ENCODE assay signal across 8 cellular contexts in genomic region chr9:111484564-111484878, GRCh38. TPM values are rescaled to one million over a fixed set of nuclear protein-coding genes. Genes with fewer than 3 reads are reported as not detected.
DNase-seq lines count a peak whose midpoint lies in the region; ATAC-seq lines count a peak whose summit lies in the region.

No MANE protein-coding gene starts in this region.

- H3K36me3 Mint-ChIP-seq in stimulated activated naive CD8-positive, alpha-beta T cell treated with anti-CD3 and anti-CD28 coated beads, Interleukin-15, Interleukin-2, amounts not matched to agents 100 ng/mL and 50 ng/mL, for 24 hours (ENCODE audit: low read depth) = peaks cover 13% of the 10 kb centered on the region
- peaks cover 3% of the 10 kb centered on the region for H3K36me3 Mint-ChIP-seq in activated CD4-positive, alpha-beta memory T cell treated with anti-CD3 and anti-CD28 coated beads for 36 hours

- H3K9me3 Mint-ChIP-seq in stimulated activated naive CD8-positive, alpha-beta T cell treated with anti-CD3 and anti-CD28 coated beads, Interleukin-15, Interleukin-2, amounts not matched to agents 100 ng/mL and 50 ng/mL, for 24 hours = no peaks in the 10 kb centered on the region
- no peaks in the 10 kb centered on the region for H3K9me3 Mint-ChIP-seq in activated CD4-positive, alpha-beta memory T cell treated with anti-CD3 and anti-CD28 coated beads for 36 hours
- no peaks in the 10 kb centered on the region for H3K9me3 Mint-ChIP-seq in stimulated activated naive CD8-positive, alpha-beta T cell treated with anti-CD3 and anti-CD28 coated beads, Interleukin-15, amount 100 ng/mL, for 72 hours

- H3K4me3 ChIP-seq in iPS-11a (ENCODE audit: low read depth, low read length) = peak overlapping the region; percentile 85

- H3K27me3 Mint-ChIP-seq in stimulated activated naive CD8-positive, alpha-beta T cell treated with anti-CD3 and anti-CD28 coated beads, Interleukin-15, Interleukin-2, amounts not matched to agents 100 ng/mL and 50 ng/mL, for 24 hours = peaks cover 6% of the 10 kb centered on the region
- no peaks in the 10 kb centered on the region for H3K27me3 Mint-ChIP-seq in activated CD4-positive, alpha-beta memory T cell treated with anti-CD3 and anti-CD28 coated beads for 36 hours
- peaks cover 11% of the 10 kb centered on the region for H3K27me3 Mint-ChIP-seq in stimulated activated naive CD8-positive, alpha-beta T cell treated with anti-CD3 and anti-CD28 coated beads, Interleukin-15, amount 100 ng/mL, for 72 hours

- peak overlapping the region; percentile 92 for H3K27ac Mint-ChIP-seq in stimulated activated naive CD8-positive, alpha-beta T cell treated with anti-CD3 and anti-CD28 coated beads, Interleukin-15, Interleukin-2, amounts not matched to agents 100 ng/mL and 50 ng/mL, for 24 hours
- peak overlapping the region; percentile 87 for H3K27ac Mint-ChIP-seq in activated CD4-positive, alpha-beta memory T cell treated with anti-CD3 and anti-CD28 coated beads for 36 hours
- H3K27ac Mint-ChIP-seq in stimulated activated naive CD8-positive, alpha-beta T cell treated with anti-CD3 and anti-CD28 coated beads, Interleukin-15, amount 100 ng/mL, for 72 hours = peak overlapping the region; percentile 88 to 93

- intact Hi-C loops in activated CD4-positive, alpha-beta memory T cell treated with anti-CD3 and anti-CD28 coated beads for 36 hours (cut with micrococcal nuclease) = loop anchor here (2.0 to 10.0 kb wide), 5 partner anchors 178 to 1510 kb away; partner anchors contain the start of genes TXN and UGCG

- POLR2A ChIA-PET in activated CD4-positive, alpha-beta memory T cell treated with anti-CD3 and anti-CD28 coated beads for 36 hours (lab: Charles Lee) = interaction anchor here (1.1 kb wide), 1 partner anchor 43 kb away, joined by 3 read pairs; no protein-coding TSS in a partner anchor

- peak overlapping the region; percentile 87 for H3K4me3 Mint-ChIP-seq in stimulated activated naive CD8-positive, alpha-beta T cell treated with anti-CD3 and anti-CD28 coated beads, Interleukin-15, Interleukin-2, amounts not matched to agents 100 ng/mL and 50 ng/mL, for 24 hours
- H3K4me3 Mint-ChIP-seq in activated CD4-positive, alpha-beta memory T cell treated with anti-CD3 and anti-CD28 coated beads for 36 hours = peak overlapping the region; percentile 85
- peak overlapping the region; percentile 77 to 86 for H3K4me3 Mint-ChIP-seq in stimulated activated naive CD8-positive, alpha-beta T cell treated with anti-CD3 and anti-CD28 coated beads, Interleukin-15, amount 100 ng/mL, for 72 hours

- no peak for DNase-seq in stimulated activated naive CD8-positive, alpha-beta T cell treated with anti-CD3 and anti-CD28 coated beads, Interleukin-15, Interleukin-2, amounts not matched to agents 100 U/mL and 50 U/mL, for 24 hours
- no peak for DNase-seq in activated CD4-positive, alpha-beta memory T cell treated with anti-CD3 and anti-CD28 coated beads for 36 hours
- no peak for DNase-seq in stimulated activated naive CD8-positive, alpha-beta T cell treated with anti-CD3 and anti-CD28 coated beads, Interleukin-15, amount 100 ng/mL, for 72 hours
- DNase-seq in 8988T = no peak
- DNase-seq in DMS153 (lab: John Stamatoyannopoulos, UW) = no peak
- no peak for DNase-seq in NCI-H1436 treated with DMSO at 0.1 percent for 48 hours (lab: John Stamatoyannopoulos, UW)

- H3K4me1 Mint-ChIP-seq in stimulated activated naive CD8-positive, alpha-beta T cell treated with anti-CD3 and anti-CD28 coated beads, Interleukin-15, Interleukin-2, amounts not matched to agents 100 ng/mL and 50 ng/mL, for 24 hours (ENCODE audit: low read depth) = peaks cover 34% of the 10 kb centered on the region
- peaks cover 30% of the 10 kb centered on the region for H3K4me1 Mint-ChIP-seq in activated CD4-positive, alpha-beta memory T cell treated with anti-CD3 and anti-CD28 coated beads for 36 hours (ENCODE audit: low read depth)
- peaks cover 31% of the 10 kb centered on the region for H3K4me1 Mint-ChIP-seq in stimulated activated naive CD8-positive, alpha-beta T cell treated with anti-CD3 and anti-CD28 coated beads, Interleukin-15, amount 100 ng/mL, for 72 hours

- CTCF ChIA-PET in activated CD4-positive, alpha-beta memory T cell treated with anti-CD3 and anti-CD28 coated beads for 36 hours (lab: Charles Lee) = interaction anchor here (1.3 kb wide), 1 partner anchor 137 kb away, joined by 3 read pairs; no protein-coding TSS in a partner anchor

- no peak for ATAC-seq in stimulated activated naive CD8-positive, alpha-beta T cell treated with anti-CD3 and anti-CD28 coated beads, Interleukin-15, Interleukin-2, amounts not matched to agents 100 U/mL and 50 U/mL, for 24 hours
- no peak for ATAC-seq in stimulated activated naive CD8-positive, alpha-beta T cell treated with anti-CD3 and anti-CD28 coated beads, Interleukin-15, amount 100 ng/mL, for 72 hours

RNA-seq across cellular contexts. Expression of gene ECPAS, which starts 0.3 kb away (rescaled TPM):
- total RNA-seq in activated CD4-positive, alpha-beta memory T cell treated with anti-CD3 and anti-CD28 coated beads for 36 hours = 10 to 100 TPM; 66.5 to 67.0 TPM

RNA-seq across cellular contexts. Expression of gene ZNF483, which starts 40.5 kb away (rescaled TPM):
- 1 to 10 TPM; 2.9 to 3.4 TPM for total RNA-seq in activated CD4-positive, alpha-beta memory T cell treated with anti-CD3 and anti-CD28 coated beads for 36 hours
